ENCODE assay signal across 19 cellular contexts in the genomic region with DNA sequence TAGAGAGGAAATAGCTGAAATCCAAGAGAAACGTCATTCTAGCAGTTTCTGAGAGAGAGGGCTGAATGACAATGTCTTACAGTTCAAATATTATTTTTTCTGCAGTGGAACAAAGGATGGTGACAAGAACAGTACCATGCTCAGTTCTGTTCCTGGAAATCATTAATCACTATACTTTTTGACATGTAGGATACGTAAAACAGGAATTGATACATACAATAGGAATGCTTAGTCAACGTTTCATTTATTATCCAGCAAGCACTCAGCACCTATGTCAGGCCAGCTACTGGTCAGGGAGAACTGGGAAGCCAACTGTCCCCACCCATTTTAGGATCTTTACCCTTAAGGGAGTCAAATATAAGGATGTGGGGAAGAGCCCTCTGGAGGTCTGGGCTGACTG.
"Had no signal": no experiment of that assay in that cellular context is flagged by ENCODE, and none has a peak within 500 bp of the region (broad histone marks: within the 10 kb centered on the region; RNA-seq: fewer than 3 reads in every experiment).

No MANE protein-coding gene starts in this region.

- ATAC-seq: activated CD8-positive, alpha-beta T cell treated with anti-CD3 and anti-CD28 coated beads, Interleukin-2, amount 10 ng/mL, durations not matched to agents 7 days and 5 days; activated T-cell treated with anti-CD3 and anti-CD28 coated beads, Interleukin-2, amount 50 U/mL, for 72 hours; stimulated activated memory B cell treated with anti-CD40 and anti-IgM and Interleukin-4, amounts not matched to agents 10 μg/mL and 1 μg/mL and 100 μg/mL, for 72 hours had no signal

- H3K27ac ChIP-seq: breast epithelium, esophagus squamous epithelium, right atrium auricular region, transverse colon had no signal

- H3K9me3 ChIP-seq: breast epithelium, esophagus squamous epithelium, right atrium auricular region, transverse colon had no signal

- H3K4me1 ChIP-seq: breast epithelium, esophagus squamous epithelium, right atrium auricular region, transverse colon had no signal

- H3K27me3 ChIP-seq: breast epithelium, esophagus squamous epithelium, right atrium auricular region, transverse colon had no signal

- FAIRE-seq: endometrium had no signal

- H3K4me3 ChIP-seq: breast epithelium, esophagus squamous epithelium, right atrium auricular region, transverse colon had no signal

- H3K36me3 ChIP-seq: breast epithelium, esophagus squamous epithelium, right atrium auricular region, transverse colon had no signal

- DNase-seq: activated B cell treated with CpG ODN at 0.5 μM for 24 hours; activated CD4-positive, alpha-beta T cell treated with anti-CD3 and anti-CD28 coated beads for 48 hours; activated CD8-positive, alpha-beta memory T cell treated with anti-CD3 and anti-CD28 coated beads, Interleukin-2, amount 50 U/mL, for 4 hours; activated CD8-positive, alpha-beta T cell treated with anti-CD3 and anti-CD28 coated beads, Interleukin-2, amount 10 ng/mL, durations not matched to agents 7 days and 5 days; activated gamma-delta T cell treated with Interleukin-2 at 50 U/mL for 16 hours; activated naive CD8-positive, alpha-beta T cell treated with anti-CD3 and anti-CD28 coated beads for 36 hours; activated T-cell treated with anti-CD3 and anti-CD28 coated beads, Interleukin-2, amount 50 U/mL, for 72 hours; amygdala; esophagus squamous epithelium; foreskin melanocyte; head of caudate nucleus; nucleus accumbens; posterior cingulate gyrus; stimulated activated CD4-positive, alpha-beta T cell treated with anti-CD3 and anti-CD28 coated beads, Interleukin-2, amount 100 ng/mL, for 48 hours; transverse colon had no signal
